Comparison of ENCODE assay signal across 13 cellular contexts in genomic region chr4:77092832-77093800, GRCh38. TPM values are rescaled to one million over a fixed set of nuclear protein-coding genes. Genes with fewer than 3 reads are reported as not detected.
DNase-seq lines count a peak whose midpoint lies in the region; FAIRE-seq and TF ChIP-seq lines count a peak whose summit lies in the region.
"Had no signal": no experiment of that assay in that cellular context is flagged by ENCODE, and none has a peak within 500 bp of the region (broad histone marks: within the 10 kb centered on the region; RNA-seq: fewer than 3 reads in every experiment).

No MANE protein-coding gene starts in this region.

- peaks cover 15% of the 10 kb centered on the region for H3K4me1 ChIP-seq in BLaER1
- peaks cover 3% of the 10 kb centered on the region for H3K4me1 ChIP-seq in MM.1S (ENCODE audit: low read length)
- peaks cover 10% of the 10 kb centered on the region for H3K4me1 ChIP-seq in astrocyte (ENCODE audit: insufficient read depth, low read length)

- H3K4me1 Mint-ChIP-seq in astrocyte (ENCODE audit: low read depth, unreplicated experiment) = peaks cover 14% of the 10 kb centered on the region

- DNase-seq in MM.1S (peak; percentile 24), astrocyte (ENCODE audit: low read depth) (peak; percentile 58), kidney tubule cell (ENCODE audit: low spot score) (peak; percentile 83), dedifferentiated amniotic fluid mesenchymal stem cell (ENCODE audit: extremely low spot score) (no peak), NCI-H2196 treated with DMSO at 0.1 percent for 48 hours (lab: John Stamatoyannopoulos, UW; ENCODE audit: unreplicated experiment) (no peak), NCI-H345 (lab: John Stamatoyannopoulos, UW) (no peak)
- DNase-seq in activated naive CD4-positive, alpha-beta T cell treated with Interleukin-2 at 50 U/mL for 16 hours = no peak
- DNase-seq: activated CD4-positive, alpha-beta T cell treated with anti-CD3 and anti-CD28 coated beads, Interleukin-2, amount 10 ng/mL, durations not matched to agents 24 days and 14 days; activated naive CD8-positive, alpha-beta T cell treated with anti-CD3 and anti-CD28 coated beads, Interleukin-2, amount 10 ng/mL, durations not matched to agents 7 days and 5 days; KG1; NK-92 treated with Interleukin-12 subunit alpha and Interleukin-12 subunit beta, amount 100 ng/mL, for 24 hours had no signal

- no peaks in the 10 kb centered on the region for H3F3A ChIP-seq in MM.1S (ENCODE audit: insufficient read depth, low read length)

- no peaks in the 10 kb centered on the region for H3K36me3 Mint-ChIP-seq in astrocyte (ENCODE audit: low read depth, unreplicated experiment)
- H3K36me3 Mint-ChIP-seq: activated naive CD8-positive, alpha-beta T cell treated with anti-CD3 and anti-CD28 coated beads, Interleukin-2, amount 10 ng/mL, durations not matched to agents 7 days and 5 days had no signal

- peak overlapping the region; percentile 9 for H3K4me3 Mint-ChIP-seq in astrocyte (ENCODE audit: unreplicated experiment)
- H3K4me3 Mint-ChIP-seq: activated CD4-positive, alpha-beta T cell treated with anti-CD3 and anti-CD28 coated beads, Interleukin-2, amount 10 ng/mL, durations not matched to agents 24 days and 14 days; activated naive CD8-positive, alpha-beta T cell treated with anti-CD3 and anti-CD28 coated beads, Interleukin-2, amount 10 ng/mL, durations not matched to agents 7 days and 5 days had no signal

- H3K9me2 ChIP-seq in MM.1S (replicated peaks; ENCODE audit: insufficient read depth, low read length) = no peaks in the 10 kb centered on the region

- H4K20me1 ChIP-seq in BLaER1 (no peaks in the 10 kb centered on the region), MM.1S (ENCODE audit: insufficient read depth, low read length) (no peaks in the 10 kb centered on the region), astrocyte (ENCODE audit: insufficient read depth, low read length) (no peaks in the 10 kb centered on the region)

- H3K27me3 Mint-ChIP-seq in astrocyte (ENCODE audit: low read depth, unreplicated experiment) = no peaks in the 10 kb centered on the region
- H3K27me3 Mint-ChIP-seq: activated CD4-positive, alpha-beta T cell treated with anti-CD3 and anti-CD28 coated beads, Interleukin-2, amount 10 ng/mL, durations not matched to agents 24 days and 14 days; activated naive CD8-positive, alpha-beta T cell treated with anti-CD3 and anti-CD28 coated beads, Interleukin-2, amount 10 ng/mL, durations not matched to agents 7 days and 5 days had no signal

- H3K4me3 ChIP-seq in BLaER1 (no peak overlapping the region), MM.1S (ENCODE audit: low read length) (no peak overlapping the region), astrocyte (ENCODE audit: insufficient read depth, low read depth, low read length) (no peak overlapping the region)

- H3K9me3 ChIP-seq in BLaER1 (no peaks in the 10 kb centered on the region), MM.1S (replicated peaks; ENCODE audit: insufficient read depth, low read length) (no peaks in the 10 kb centered on the region), astrocyte (ENCODE audit: insufficient read depth, low read depth, low read length) (no peaks in the 10 kb centered on the region)

- no peak overlapping the region; the same call in 1 of the 2 replicates for H2AFZ ChIP-seq in MM.1S (ENCODE audit: low read length)
- H2AFZ ChIP-seq in astrocyte (ENCODE audit: low read depth, low read length) = no peak overlapping the region

- no peak for FAIRE-seq in astrocyte (lab: Jason Lieb, UNC)
- FAIRE-seq: D721Med had no signal

- H3K36me3 ChIP-seq in BLaER1 = no peaks in the 10 kb centered on the region
- H3K36me3 ChIP-seq in MM.1S (replicated peaks; ENCODE audit: insufficient read depth, low read length) = no peaks in the 10 kb centered on the region
- H3K36me3 ChIP-seq in astrocyte (ENCODE audit: insufficient read depth, low read length) = no peaks in the 10 kb centered on the region

- peak overlapping the region; percentile 35 for H3K4me2 ChIP-seq in BLaER1
- peak overlapping the region; percentile 20 for H3K4me2 ChIP-seq in MM.1S (ENCODE audit: low read depth, low read length)
- peak overlapping the region; percentile 16 for H3K4me2 ChIP-seq in astrocyte (ENCODE audit: low read length)

- no peaks in the 10 kb centered on the region for H3K79me2 ChIP-seq in MM.1S (ENCODE audit: low read length)
- no peaks in the 10 kb centered on the region for H3K79me2 ChIP-seq in astrocyte (ENCODE audit: insufficient read depth, low read length)

- no peaks in the 10 kb centered on the region for H3K9me3 Mint-ChIP-seq in astrocyte (ENCODE audit: unreplicated experiment)
- H3K9me3 Mint-ChIP-seq: activated CD4-positive, alpha-beta T cell treated with anti-CD3 and anti-CD28 coated beads, Interleukin-2, amount 10 ng/mL, durations not matched to agents 24 days and 14 days; activated naive CD8-positive, alpha-beta T cell treated with anti-CD3 and anti-CD28 coated beads, Interleukin-2, amount 10 ng/mL, durations not matched to agents 7 days and 5 days had no signal

- H3K9ac ChIP-seq in BLaER1 = no peak overlapping the region
- H3K9ac ChIP-seq in MM.1S (ENCODE audit: low read length) = no peak overlapping the region
- H3K9ac ChIP-seq in astrocyte (ENCODE audit: low read length) = peak overlapping the region; percentile 10

- TF ChIP-seq CTCF in MM.1S (IDR thresholded peaks at IDR 0.05; ENCODE audit: low read length) (no peak), astrocyte (IDR thresholded peaks at IDR 0.05; ENCODE audit: insufficient read depth, low read depth, low read length) (no peak)

- H3K27ac ChIP-seq in BLaER1 = peak overlapping the region; percentile 16; the same call in 1 of the 2 replicates
- H3K27ac ChIP-seq in MM.1S (ENCODE audit: low read length) = peak overlapping the region; percentile 16; the same call in 1 of the 2 replicates
- peak overlapping the region; percentile 40 for H3K27ac ChIP-seq in astrocyte (ENCODE audit: low read depth, low read length)

- H3K27me3 ChIP-seq in BLaER1 = no peaks in the 10 kb centered on the region
- no peaks in the 10 kb centered on the region for H3K27me3 ChIP-seq in MM.1S (replicated peaks; ENCODE audit: insufficient read depth, low read length)
- no peaks in the 10 kb centered on the region for H3K27me3 ChIP-seq in astrocyte (ENCODE audit: insufficient read depth, low read length)

- peak overlapping the region; percentile 73 for H3K27ac Mint-ChIP-seq in astrocyte (ENCODE audit: unreplicated experiment)
- H3K27ac Mint-ChIP-seq: activated CD4-positive, alpha-beta T cell treated with anti-CD3 and anti-CD28 coated beads, Interleukin-2, amount 10 ng/mL, durations not matched to agents 24 days and 14 days; activated naive CD8-positive, alpha-beta T cell treated with anti-CD3 and anti-CD28 coated beads, Interleukin-2, amount 10 ng/mL, durations not matched to agents 7 days and 5 days had no signal

RNA-seq across cellular contexts. Expression of gene CCNI, which starts 17.3 kb away (rescaled TPM):
- total RNA-seq in astrocyte = 135 and 141 TPM in 2 replicates

Comparison
In these comparisons a context has a peak if more than half of its experiments do, and no peak if none do; other contexts are left out.
1. DNase-seq: peak in MM.1S (single experiment), astrocyte (single experiment) and kidney tubule cell (single experiment); none in dedifferentiated amniotic fluid mesenchymal stem cell (single experiment), NCI-H2196 treated with DMSO at 0.1 percent for 48 hours (single experiment), NCI-H345 (single experiment) and activated naive CD4-positive, alpha-beta T cell treated with Interleukin-2 at 50 U/mL for 16 hours (single experiment).
2. Peak in every context shown above with its lines, with median percentiles within 50 percentile points of each other: H3K27ac ChIP-seq and H3K4me2 ChIP-seq.